Comparison of ENCODE assay signal across 8 cellular contexts in the genomic region with DNA sequence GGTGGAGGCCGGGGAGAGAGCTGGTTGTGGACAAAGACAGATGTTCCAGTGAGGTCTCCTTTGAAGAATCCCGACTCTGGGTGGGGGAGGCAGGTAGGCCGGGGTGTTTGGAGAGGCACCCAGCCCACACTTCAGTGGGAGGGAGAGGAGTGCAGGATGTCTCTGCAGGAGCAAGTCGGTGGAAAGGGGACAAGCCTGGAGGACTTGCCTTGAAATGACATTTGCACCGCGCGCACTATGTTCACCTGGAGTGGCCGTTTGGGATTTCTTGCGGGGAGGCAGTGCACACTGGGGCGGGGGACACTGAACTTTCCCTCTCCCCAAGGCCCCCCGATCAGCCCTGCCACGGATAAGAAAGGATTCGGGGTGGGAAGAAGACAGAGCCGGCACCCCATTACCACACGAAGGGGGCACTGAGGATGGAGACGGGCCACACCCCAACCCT. TPM values are rescaled to one million over a fixed set of nuclear protein-coding genes. Genes with fewer than 3 reads are reported as not detected.
DNase-seq lines count a peak whose midpoint lies in the region; ATAC-seq and TF ChIP-seq lines count a peak whose summit lies in the region.

No MANE protein-coding gene starts in this region.

- no peaks in the 10 kb centered on the region for H3F3A ChIP-seq in neural cell (ENCODE audit: insufficient read depth, low read length, poor library complexity, severe bottlenecking)

- H3K9me3 ChIP-seq in CD4-positive, alpha-beta T cell (ENCODE audit: control insufficient read depth, low read length): no peaks in the 10 kb centered on the region
- H3K9me3 ChIP-seq in RWPE2 (ENCODE audit: severe bottlenecking): no peaks in the 10 kb centered on the region
- H3K9me3 ChIP-seq in neural cell (ENCODE audit: low read length): no peaks in the 10 kb centered on the region

- H3K27me3 Mint-ChIP-seq in CD4-positive, alpha-beta T cell: no peaks in the 10 kb centered on the region

- peaks cover 62% of the 10 kb centered on the region for H3K4me1 Mint-ChIP-seq in CD4-positive, alpha-beta T cell (ENCODE audit: low read depth)

- H3K9me3 Mint-ChIP-seq in CD4-positive, alpha-beta T cell: no peaks in the 10 kb centered on the region

- no peak for TF ChIP-seq RAD21 in neural cell (conservative IDR thresholded peaks at IDR 0.05)

- peak overlapping the region; percentile 22 for H3K4me2 ChIP-seq in neural cell (ENCODE audit: low read length)

- no peaks in the 10 kb centered on the region for H4K20me1 ChIP-seq in neural cell (ENCODE audit: insufficient read depth)

- H3K27me3 ChIP-seq in CD4-positive, alpha-beta T cell (ENCODE audit: control insufficient read depth, insufficient read depth, low read length): no peaks in the 10 kb centered on the region
- no peaks in the 10 kb centered on the region for H3K27me3 ChIP-seq in RWPE2 (ENCODE audit: insufficient read depth, poor library complexity, severe bottlenecking)
- peaks cover 6% of the 10 kb centered on the region for H3K27me3 ChIP-seq in neural cell (ENCODE audit: insufficient read depth, low read depth, low read length)

- DNase-seq in CD4-positive, alpha-beta T cell: no peak
- DNase-seq in RWPE2 (ENCODE audit: low spot score) (no peak), epithelial cell of proximal tubule (ENCODE audit: low read depth) (no peak), DMS153 treated with DMSO at 0.1 percent for 48 hours (lab: John Stamatoyannopoulos, UW; ENCODE audit: unreplicated experiment) (no peak), NCI-H1048 (lab: John Stamatoyannopoulos, UW) (no peak)

- no peak for TF ChIP-seq EP300 in neural cell (conservative IDR thresholded peaks at IDR 0.05; ENCODE audit: poor library complexity, severe bottlenecking)

- no peak overlapping the region for H3K27ac ChIP-seq in CD4-positive, alpha-beta T cell (ENCODE audit: low read depth, low read length)
- H3K27ac ChIP-seq in RWPE2 (ENCODE audit: poor library complexity, severe bottlenecking) (no peak overlapping the region), neural cell (ENCODE audit: low read length) (no peak overlapping the region)

- CTCF ChIA-PET in CD4-positive, alpha-beta T cell (lab: Charles Lee): interaction anchor here (0.7 to 1.4 kb wide), 2 partner anchors 74 to 106 kb away, joined by 3 to 5 read pairs; no protein-coding TSS in a partner anchor

- no peaks in the 10 kb centered on the region for H3K36me3 ChIP-seq in RWPE2 (ENCODE audit: low read depth)
- no peaks in the 10 kb centered on the region for H3K36me3 ChIP-seq in neural cell (ENCODE audit: insufficient read depth, low read length)

- H3K79me2 ChIP-seq in neural cell (replicated peaks; ENCODE audit: insufficient read depth, low read length): no peaks in the 10 kb centered on the region

- H3K27ac Mint-ChIP-seq in CD4-positive, alpha-beta T cell: peak overlapping the region; percentile 89

- H3K9me2 ChIP-seq in neural cell (ENCODE audit: insufficient read depth, low read length): no peaks in the 10 kb centered on the region

- H3K36me3 Mint-ChIP-seq in CD4-positive, alpha-beta T cell (ENCODE audit: low read depth): peaks cover 11% of the 10 kb centered on the region

- no peak for TF ChIP-seq CTCF in CD4-positive, alpha-beta T cell (IDR thresholded peaks at IDR 0.05)
- no peak for TF ChIP-seq CTCF in RWPE2 (IDR thresholded peaks at IDR 0.05; ENCODE audit: poor library complexity, severe bottlenecking)
- TF ChIP-seq CTCF in epithelial cell of proximal tubule (conservative IDR thresholded peaks at IDR 0.05; ENCODE audit: low read depth, low read length): no peak
- TF ChIP-seq CTCF in neural cell (IDR thresholded peaks at IDR 0.05; ENCODE audit: poor library complexity, severe bottlenecking): no peak

- peak overlapping the region; percentile 85 for H3K4me3 Mint-ChIP-seq in CD4-positive, alpha-beta T cell

- intact Hi-C loops in CD4-positive, alpha-beta T cell (cut with DNase I, micrococcal nuclease): loop anchor here (2.0 to 5.0 kb wide), 7 partner anchors 38 to 173 kb away; a partner anchor contains a TSS

- H3K4me3 ChIP-seq in RWPE2 (ENCODE audit: severe bottlenecking) (peak overlapping the region; percentile 100), epithelial cell of proximal tubule (ENCODE audit: low read depth, low read length) (peak overlapping the region; percentile 85), neural cell (ENCODE audit: low read length) (peak overlapping the region; percentile 74)

- H2AFZ ChIP-seq in neural cell (ENCODE audit: low read depth, low read length): peak overlapping the region; percentile 33

- ATAC-seq in CD4-positive, alpha-beta T cell (ENCODE audit: poor library complexity): no peak
- ATAC-seq in RWPE2 (ENCODE audit: low read depth) (no peak), HG02970 (IDR thresholded peaks at IDR 0.05; ENCODE audit: low FRiP score, unreplicated experiment) (no peak)
- no peak for ATAC-seq in activated CD4-positive, CD25-positive, alpha-beta regulatory T cell treated with anti-CD3 and anti-CD28 coated beads, Interleukin-2, amount 50 U/mL, for 24 hours

- POLR2A ChIA-PET in CD4-positive, alpha-beta T cell (lab: Charles Lee): interaction anchor here (1.0 to 5.6 kb wide), 7 partner anchors 9 to 109 kb away, joined by 3 to 49 read pairs (median 7); a partner anchor contains a TSS

- H3K4me1 ChIP-seq in RWPE2 (ENCODE audit: insufficient read depth, poor library complexity, severe bottlenecking): peaks cover 3% of the 10 kb centered on the region

- H3K9ac ChIP-seq in neural cell (ENCODE audit: low read length): peak overlapping the region; percentile 65

TF ChIP-seq in neural cell, 6 proteins besides CTCF, POLR2A, EP300 and RAD21:
- TF ChIP-seq TAF1 (IDR thresholded peaks at IDR 0.05; ENCODE audit: low read depth): no peak
- TF ChIP-seq, protein P1, sequence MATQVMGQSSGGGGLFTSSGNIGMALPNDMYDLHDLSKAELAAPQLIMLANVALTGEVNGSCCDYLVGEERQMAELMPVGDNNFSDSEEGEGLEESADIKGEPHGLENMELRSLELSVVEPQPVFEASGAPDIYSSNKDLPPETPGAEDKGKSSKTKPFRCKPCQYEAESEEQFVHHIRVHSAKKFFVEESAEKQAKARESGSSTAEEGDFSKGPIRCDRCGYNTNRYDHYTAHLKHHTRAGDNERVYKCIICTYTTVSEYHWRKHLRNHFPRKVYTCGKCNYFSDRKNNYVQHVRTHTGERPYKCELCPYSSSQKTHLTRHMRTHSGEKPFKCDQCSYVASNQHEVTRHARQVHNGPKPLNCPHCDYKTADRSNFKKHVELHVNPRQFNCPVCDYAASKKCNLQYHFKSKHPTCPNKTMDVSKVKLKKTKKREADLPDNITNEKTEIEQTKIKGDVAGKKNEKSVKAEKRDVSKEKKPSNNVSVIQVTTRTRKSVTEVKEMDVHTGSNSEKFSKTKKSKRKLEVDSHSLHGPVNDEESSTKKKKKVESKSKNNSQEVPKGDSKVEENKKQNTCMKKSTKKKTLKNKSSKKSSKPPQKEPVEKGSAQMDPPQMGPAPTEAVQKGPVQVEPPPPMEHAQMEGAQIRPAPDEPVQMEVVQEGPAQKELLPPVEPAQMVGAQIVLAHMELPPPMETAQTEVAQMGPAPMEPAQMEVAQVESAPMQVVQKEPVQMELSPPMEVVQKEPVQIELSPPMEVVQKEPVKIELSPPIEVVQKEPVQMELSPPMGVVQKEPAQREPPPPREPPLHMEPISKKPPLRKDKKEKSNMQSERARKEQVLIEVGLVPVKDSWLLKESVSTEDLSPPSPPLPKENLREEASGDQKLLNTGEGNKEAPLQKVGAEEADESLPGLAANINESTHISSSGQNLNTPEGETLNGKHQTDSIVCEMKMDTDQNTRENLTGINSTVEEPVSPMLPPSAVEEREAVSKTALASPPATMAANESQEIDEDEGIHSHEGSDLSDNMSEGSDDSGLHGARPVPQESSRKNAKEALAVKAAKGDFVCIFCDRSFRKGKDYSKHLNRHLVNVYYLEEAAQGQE (IDR thresholded peaks at IDR 0.05; ENCODE audit: borderline replicate concordance): no peak
- no peak for TF ChIP-seq POLR2AphosphoS5 (IDR thresholded peaks at IDR 0.05)
- TF ChIP-seq MXI1 (conservative IDR thresholded peaks at IDR 0.05; ENCODE audit: poor library complexity, severe bottlenecking): no peak
- TF ChIP-seq SMC3 (conservative IDR thresholded peaks at IDR 0.05; ENCODE audit: poor library complexity): no peak
- TF ChIP-seq EZH2 (IDR thresholded peaks at IDR 0.05; ENCODE audit: borderline replicate concordance, insufficient read depth, low read length, poor library complexity, severe bottlenecking): no peak

RNA-seq across cellular contexts. Expression of a gene that starts 1.0 kb away (rescaled TPM):
- 10 to 100 TPM; 37.3 to 38.3 TPM for total RNA-seq in CD4-positive, alpha-beta T cell
- 4.1 and 4.6 TPM in 2 replicates for total RNA-seq in epithelial cell of proximal tubule
- 0.52 and 0.82 TPM in 2 replicates for polyA plus RNA-seq in neural cell
- 3.2 and 4.4 TPM in 2 replicates for polyA minus RNA-seq in neural cell
